8 cellular contexts compared by ENCODE assay signal in genomic region chr6:42441059-42441471, GRCh38. TPM values are rescaled to one million over a fixed set of nuclear protein-coding genes. Genes with fewer than 3 reads are reported as not detected.
A peak's percentile ranks its signal among the peaks of the same experiment; 100 is the strongest.
DNase-seq lines count a peak whose midpoint lies in the region; ATAC-seq and TF ChIP-seq lines count a peak whose summit lies in the region.

No MANE protein-coding gene starts in this region.

- POLR2A ChIA-PET in CD8-positive, alpha-beta memory T cell (lab: Charles Lee): interaction anchor here (0.6 kb wide), 1 partner anchor 67 kb away, joined by 3 read pairs; no protein-coding TSS in a partner anchor
- POLR2A ChIA-PET in WTC11 (lab: Charles Lee): interaction anchor here (0.7 to 2.9 kb wide), 4 partner anchors 10 to 69 kb away, joined by 3 to 26 read pairs (median 4); partner anchors contain the start of gene TRERF1

- H3K4me3 Mint-ChIP-seq in CD8-positive, alpha-beta memory T cell: peak overlapping the region; percentile 3 to 86 (median 75)
- H3K4me3 Mint-ChIP-seq in WTC11: peak overlapping the region; percentile 67
- H3K4me3 Mint-ChIP-seq in progenitor cell of endocrine pancreas (ENCODE audit: low read depth): no peak overlapping the region

- no peak overlapping the region for H3K27ac ChIP-seq in CD8-positive, alpha-beta memory T cell (ENCODE audit: low read depth, low read length)

- H3K27me3 ChIP-seq in CD8-positive, alpha-beta memory T cell (ENCODE audit: insufficient read depth, low read length, poor library complexity, severe bottlenecking): no peaks in the 10 kb centered on the region

- H3K4me1 Mint-ChIP-seq in CD8-positive, alpha-beta memory T cell: peaks cover 67 to 87% (median 85%) of the 10 kb centered on the region in 3 donors
- H3K4me1 Mint-ChIP-seq in WTC11 (peaks cover 82% of the 10 kb centered on the region), progenitor cell of endocrine pancreas (ENCODE audit: low read depth) (peaks cover 21% of the 10 kb centered on the region)

- H3K4me1 ChIP-seq in CD8-positive, alpha-beta memory T cell (ENCODE audit: insufficient read depth, low read length): peaks cover 48% of the 10 kb centered on the region

- H3K36me3 ChIP-seq in CD8-positive, alpha-beta memory T cell (ENCODE audit: insufficient read depth, low read length): no peaks in the 10 kb centered on the region

- H3K9me3 Mint-ChIP-seq in CD8-positive, alpha-beta memory T cell: no peaks in the 10 kb centered on the region
- H3K9me3 Mint-ChIP-seq in WTC11 (no peaks in the 10 kb centered on the region), progenitor cell of endocrine pancreas (ENCODE audit: low read depth) (no peaks in the 10 kb centered on the region)

- H3K4me3 ChIP-seq in CD8-positive, alpha-beta memory T cell (ENCODE audit: low read length): no peak overlapping the region

- peaks cover 0 to 27% (median 4%) of the 10 kb centered on the region in 3 donors for H3K36me3 Mint-ChIP-seq in CD8-positive, alpha-beta memory T cell
- peaks cover 4% of the 10 kb centered on the region; the same call in 1 of the 2 replicates for H3K36me3 Mint-ChIP-seq in WTC11
- no peaks in the 10 kb centered on the region for H3K36me3 Mint-ChIP-seq in progenitor cell of endocrine pancreas (ENCODE audit: insufficient read depth)

- TF ChIP-seq CTCF in WTC11 (IDR thresholded peaks at IDR 0.05) (no peak), progenitor cell of endocrine pancreas (IDR thresholded peaks at IDR 0.05; ENCODE audit: unreplicated experiment) (no peak)

- CTCF ChIA-PET in CD8-positive, alpha-beta memory T cell (lab: Charles Lee): interaction anchor here (1.2 to 2.9 kb wide), 6 partner anchors 9 to 107 kb away, joined by 3 to 12 read pairs (median 6); no protein-coding TSS in a partner anchor
- CTCF ChIA-PET in WTC11 (lab: Charles Lee): interaction anchor here (1.3 to 4.9 kb wide), 5 partner anchors 9 to 122 kb away, joined by 5 to 35 read pairs (median 24); partner anchors contain the start of genes TRERF1 and UBR2

- ATAC-seq in WTC11 (no peak), left cardiac atrium (peak; percentile 33 to 75)

- no peaks in the 10 kb centered on the region for H3K9me3 ChIP-seq in CD8-positive, alpha-beta memory T cell (ENCODE audit: low read length)

- H3K27ac Mint-ChIP-seq in CD8-positive, alpha-beta memory T cell: peak overlapping the region; percentile 69 to 97 (median 85)
- peak overlapping the region; percentile 98 for H3K27ac Mint-ChIP-seq in WTC11
- peak overlapping the region; percentile 68 for H3K27ac Mint-ChIP-seq in progenitor cell of endocrine pancreas

- H3K27me3 Mint-ChIP-seq in CD8-positive, alpha-beta memory T cell: peaks cover 0 to 3% of the 10 kb centered on the region in 2 donors
- H3K27me3 Mint-ChIP-seq in WTC11 (ENCODE audit: low read depth): no peaks in the 10 kb centered on the region
- no peaks in the 10 kb centered on the region for H3K27me3 Mint-ChIP-seq in progenitor cell of endocrine pancreas

- intact Hi-C loops in left cardiac atrium (cut with DNase I): no loop called here

- DNase-seq in CD8-positive, alpha-beta memory T cell: no peak
- DNase-seq in WTC11 (ENCODE audit: low spot score) (no peak), left cardiac atrium (no peak), progenitor cell of endocrine pancreas (ENCODE audit: low spot score, unreplicated experiment) (no peak), OCI-M2 (lab: John Stamatoyannopoulos, UW; ENCODE audit: unreplicated experiment) (no peak), mesenteric fat pad (ENCODE audit: low spot score) (no peak), inferior parietal cortex (ENCODE audit: extremely low spot score) (no peak), iPS-NIHi7 (ENCODE audit: extremely low spot score) (no peak)

TF ChIP-seq in WTC11, 78 proteins besides CTCF, POLR2A, EP300 and RAD21:
- TF ChIP-seq RORB (CRISPR knock-in tag; IDR thresholded peaks at IDR 0.05): no peak
- no peak for TF ChIP-seq FOXJ3 (CRISPR knock-in tag; IDR thresholded peaks at IDR 0.05; ENCODE audit: borderline replicate concordance)
- no peak for TF ChIP-seq TEAD1 (CRISPR knock-in tag; IDR thresholded peaks at IDR 0.05)
- TF ChIP-seq ESRRA (CRISPR knock-in tag; IDR thresholded peaks at IDR 0.05; ENCODE audit: borderline replicate concordance): no peak
- TF ChIP-seq SOX15 (CRISPR knock-in tag; IDR thresholded peaks at IDR 0.05): no peak
- no peak for TF ChIP-seq ZNF396 (CRISPR knock-in tag; IDR thresholded peaks at IDR 0.05; ENCODE audit: borderline replicate concordance)
- TF ChIP-seq, protein P1, sequence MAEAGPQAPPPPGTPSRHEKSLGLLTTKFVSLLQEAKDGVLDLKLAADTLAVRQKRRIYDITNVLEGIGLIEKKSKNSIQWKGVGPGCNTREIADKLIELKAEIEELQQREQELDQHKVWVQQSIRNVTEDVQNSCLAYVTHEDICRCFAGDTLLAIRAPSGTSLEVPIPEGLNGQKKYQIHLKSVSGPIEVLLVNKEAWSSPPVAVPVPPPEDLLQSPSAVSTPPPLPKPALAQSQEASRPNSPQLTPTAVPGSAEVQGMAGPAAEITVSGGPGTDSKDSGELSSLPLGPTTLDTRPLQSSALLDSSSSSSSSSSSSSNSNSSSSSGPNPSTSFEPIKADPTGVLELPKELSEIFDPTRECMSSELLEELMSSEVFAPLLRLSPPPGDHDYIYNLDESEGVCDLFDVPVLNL (CRISPR knock-in tag; IDR thresholded peaks at IDR 0.05; ENCODE audit: borderline replicate concordance, low read depth): no peak
- TF ChIP-seq, protein P2, sequence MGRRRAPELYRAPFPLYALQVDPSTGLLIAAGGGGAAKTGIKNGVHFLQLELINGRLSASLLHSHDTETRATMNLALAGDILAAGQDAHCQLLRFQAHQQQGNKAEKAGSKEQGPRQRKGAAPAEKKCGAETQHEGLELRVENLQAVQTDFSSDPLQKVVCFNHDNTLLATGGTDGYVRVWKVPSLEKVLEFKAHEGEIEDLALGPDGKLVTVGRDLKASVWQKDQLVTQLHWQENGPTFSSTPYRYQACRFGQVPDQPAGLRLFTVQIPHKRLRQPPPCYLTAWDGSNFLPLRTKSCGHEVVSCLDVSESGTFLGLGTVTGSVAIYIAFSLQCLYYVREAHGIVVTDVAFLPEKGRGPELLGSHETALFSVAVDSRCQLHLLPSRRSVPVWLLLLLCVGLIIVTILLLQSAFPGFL (CRISPR knock-in tag; IDR thresholded peaks at IDR 0.05; ENCODE audit: borderline replicate concordance): no peak
- no peak for TF ChIP-seq E2F1 (CRISPR knock-in tag; IDR thresholded peaks at IDR 0.05)
- TF ChIP-seq ZNF416 (CRISPR knock-in tag; IDR thresholded peaks at IDR 0.05): no peak
- no peak for TF ChIP-seq ZNF263 (CRISPR knock-in tag; IDR thresholded peaks at IDR 0.05; ENCODE audit: low read depth)
- no peak for TF ChIP-seq IRF2 (CRISPR knock-in tag; IDR thresholded peaks at IDR 0.05; ENCODE audit: borderline replicate concordance, low read depth)
- TF ChIP-seq ZBTB21 (CRISPR knock-in tag; IDR thresholded peaks at IDR 0.05; ENCODE audit: borderline replicate concordance): no peak
- TF ChIP-seq HMGA2 (CRISPR knock-in tag; IDR thresholded peaks at IDR 0.05): no peak
- TF ChIP-seq GABPB1 (CRISPR knock-in tag; IDR thresholded peaks at IDR 0.05): no peak
- no peak for TF ChIP-seq MAX (CRISPR knock-in tag; IDR thresholded peaks at IDR 0.05)
- TF ChIP-seq, protein P3, sequence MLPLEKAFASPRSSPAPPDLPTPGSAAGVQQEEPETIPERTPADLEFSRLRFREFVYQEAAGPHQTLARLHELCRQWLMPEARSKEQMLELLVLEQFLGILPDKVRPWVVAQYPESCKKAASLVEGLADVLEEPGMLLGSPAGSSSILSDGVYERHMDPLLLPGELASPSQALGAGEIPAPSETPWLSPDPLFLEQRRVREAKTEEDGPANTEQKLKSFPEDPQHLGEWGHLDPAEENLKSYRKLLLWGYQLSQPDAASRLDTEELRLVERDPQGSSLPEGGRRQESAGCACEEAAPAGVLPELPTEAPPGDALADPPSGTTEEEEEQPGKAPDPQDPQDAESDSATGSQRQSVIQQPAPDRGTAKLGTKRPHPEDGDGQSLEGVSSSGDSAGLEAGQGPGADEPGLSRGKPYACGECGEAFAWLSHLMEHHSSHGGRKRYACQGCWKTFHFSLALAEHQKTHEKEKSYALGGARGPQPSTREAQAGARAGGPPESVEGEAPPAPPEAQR (CRISPR knock-in tag; IDR thresholded peaks at IDR 0.05): no peak
TF ChIP-seq in WTC11: peak in this region for 0.

RNA-seq across cellular contexts. Expression of gene TRERF1, which starts 10.7 kb away (rescaled TPM):
- total RNA-seq in CD8-positive, alpha-beta memory T cell: 10 to 100 TPM; 10.3 to 10.6 TPM
- 10.2 TPM for polyA plus RNA-seq in CD8-positive, alpha-beta memory T cell
- total RNA-seq in WTC11 (2021) (22.3 to 24.3 TPM (median 23.9 TPM) in 3 replicates), left cardiac atrium (1 to 10 TPM; 1.2 to 2.6 TPM), progenitor cell of endocrine pancreas (7.1 and 7.9 TPM in 2 replicates), mesenteric fat pad (3.3 TPM)
